9 cellular contexts compared by ENCODE assay signal in the genomic region with DNA sequence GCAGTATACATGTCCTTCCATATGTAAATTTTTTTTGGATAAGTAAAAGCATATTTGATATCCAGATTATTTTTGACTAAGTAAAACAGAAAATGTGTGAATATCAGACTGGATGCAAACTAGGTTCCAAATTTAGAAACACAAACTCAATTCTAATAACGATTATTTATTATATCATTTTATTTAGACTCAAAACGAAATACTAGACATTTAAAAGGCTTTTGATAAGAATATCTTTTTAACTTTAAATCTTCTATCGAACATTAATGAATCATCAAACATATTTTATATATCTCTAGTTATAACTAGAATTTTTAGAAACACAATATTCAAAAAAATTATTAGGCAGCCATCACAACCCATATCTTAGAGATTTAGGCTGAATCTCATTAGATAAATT.
"Had no signal": no experiment of that assay in that cellular context is flagged by ENCODE, and none has a peak within 500 bp of the region (broad histone marks: within the 10 kb centered on the region; RNA-seq: fewer than 3 reads in every experiment).

No MANE protein-coding gene starts in this region.

- H3K4me3 Mint-ChIP-seq: GM23338, H9 had no signal

- H3K27ac Mint-ChIP-seq: GM23338, H9 had no signal

- ATAC-seq: GM23338 had no signal

- H3K27ac ChIP-seq: KMS-11 had no signal

- H3K4me3 ChIP-seq: GM23338 had no signal

- H2AFZ ChIP-seq: GM23338 had no signal

- H3K4me2 ChIP-seq: GM23338, KMS-11 had no signal

- H3K4me1 Mint-ChIP-seq: GM23338, H9 had no signal

- H3K9ac ChIP-seq: KMS-11 had no signal

- DNase-seq: H9, HCEC 1CT, IMR-90, KBM-7 had no signal

- FAIRE-seq: H1, H54, HTR-8/SVneo had no signal

- H3K9me3 Mint-ChIP-seq: GM23338, H9 had no signal
